In genomic region chr13:102289606-102290005, GRCh38 we compare ENCODE assay signal across 34 cellular contexts.
"Had no signal": no experiment of that assay in that cellular context is flagged by ENCODE, and none has a peak within 500 bp of the region (broad histone marks: within the 10 kb centered on the region; RNA-seq: fewer than 3 reads in every experiment).

No MANE protein-coding gene starts in this region.

- H3K36me3 Mint-ChIP-seq: activated naive CD4-positive, alpha-beta T cell treated with anti-CD3 and anti-CD28 coated beads, Interleukin-2, amount 10 ng/mL, durations not matched to agents 7 days and 5 days; activated naive CD8-positive, alpha-beta T cell treated with anti-CD3 and anti-CD28 coated beads, Interleukin-2, amount 10 ng/mL, durations not matched to agents 7 days and 5 days; memory B cell; naive thymus-derived CD8-positive, alpha-beta T cell; stimulated activated memory B cell treated with anti-CD40 and anti-IgM and Interleukin-4, amounts not matched to agents 10 μg/mL and 1 μg/mL and 100 μg/mL, for 72 hours; type B pancreatic cell had no signal

- H3K4me1 ChIP-seq: gastrocnemius medialis, pancreas, prostate gland, sigmoid colon, uterus had no signal

- ATAC-seq: gastrocnemius medialis; naive thymus-derived CD8-positive, alpha-beta T cell; pancreas; stimulated activated memory B cell treated with anti-CD40 and anti-IgM and Interleukin-4, amounts not matched to agents 10 μg/mL and 1 μg/mL and 100 μg/mL, for 72 hours; stimulated activated naive CD8-positive, alpha-beta T cell treated with anti-CD3 and anti-CD28 coated beads, Interleukin-15, amount 100 ng/mL, for 72 hours had no signal

- H3K27ac Mint-ChIP-seq: activated CD4-positive, alpha-beta memory T cell treated with anti-CD3 and anti-CD28 coated beads, Interleukin-2, amount 10 ng/mL, durations not matched to agents 7 days and 5 days; activated CD4-positive, alpha-beta T cell treated with anti-CD3 and anti-CD28 coated beads, Interleukin-2, amount 10 ng/mL, durations not matched to agents 7 days and 5 days; activated naive CD4-positive, alpha-beta T cell treated with anti-CD3 and anti-CD28 coated beads, Interleukin-2, amount 10 ng/mL, durations not matched to agents 7 days and 5 days; activated naive CD8-positive, alpha-beta T cell treated with anti-CD3 and anti-CD28 coated beads, Interleukin-2, amount 10 ng/mL, durations not matched to agents 7 days and 5 days; activated T-cell treated with anti-CD3 and anti-CD28 coated beads, Interleukin-2, amount 50 U/mL, for 24 hours; memory B cell; naive thymus-derived CD8-positive, alpha-beta T cell; stimulated activated memory B cell treated with anti-CD40 and anti-IgM and Interleukin-4, amounts not matched to agents 10 μg/mL and 1 μg/mL and 100 μg/mL, for 72 hours; stimulated activated naive CD8-positive, alpha-beta T cell treated with anti-CD3 and anti-CD28 coated beads, Interleukin-15, amount 100 ng/mL, for 72 hours; type B pancreatic cell had no signal

- H3K4me3 Mint-ChIP-seq: activated CD4-positive, alpha-beta memory T cell treated with anti-CD3 and anti-CD28 coated beads, Interleukin-2, amount 10 ng/mL, durations not matched to agents 7 days and 5 days; activated CD4-positive, alpha-beta T cell treated with anti-CD3 and anti-CD28 coated beads, Interleukin-2, amount 10 ng/mL, durations not matched to agents 7 days and 5 days; activated naive CD4-positive, alpha-beta T cell treated with anti-CD3 and anti-CD28 coated beads, Interleukin-2, amount 10 ng/mL, durations not matched to agents 7 days and 5 days; activated naive CD8-positive, alpha-beta T cell treated with anti-CD3 and anti-CD28 coated beads, Interleukin-2, amount 10 ng/mL, durations not matched to agents 7 days and 5 days; activated T-cell treated with anti-CD3 and anti-CD28 coated beads, Interleukin-2, amount 50 U/mL, for 24 hours; central memory CD8-positive, alpha-beta T cell; memory B cell; naive thymus-derived CD8-positive, alpha-beta T cell; neural crest cell; stimulated activated memory B cell treated with anti-CD40 and anti-IgM and Interleukin-4, amounts not matched to agents 10 μg/mL and 1 μg/mL and 100 μg/mL, for 72 hours; stimulated activated naive CD8-positive, alpha-beta T cell treated with anti-CD3 and anti-CD28 coated beads, Interleukin-15, amount 100 ng/mL, for 72 hours; type B pancreatic cell had no signal

- H3K27ac ChIP-seq: epithelial cell of prostate, gastrocnemius medialis, pancreas, prostate gland, sigmoid colon, uterus, WERI-Rb-1 had no signal

- H3K27me3 ChIP-seq: gastrocnemius medialis, pancreas, sigmoid colon, uterus had no signal

- H3K27me3 Mint-ChIP-seq: activated CD4-positive, alpha-beta memory T cell treated with anti-CD3 and anti-CD28 coated beads, Interleukin-2, amount 10 ng/mL, durations not matched to agents 7 days and 5 days; activated naive CD4-positive, alpha-beta T cell treated with anti-CD3 and anti-CD28 coated beads, Interleukin-2, amount 10 ng/mL, durations not matched to agents 7 days and 5 days; central memory CD8-positive, alpha-beta T cell; memory B cell; stimulated activated memory B cell treated with anti-CD40 and anti-IgM and Interleukin-4, amounts not matched to agents 10 μg/mL and 1 μg/mL and 100 μg/mL, for 72 hours had no signal

- H3K4me1 Mint-ChIP-seq: activated CD4-positive, alpha-beta memory T cell treated with anti-CD3 and anti-CD28 coated beads, Interleukin-2, amount 10 ng/mL, durations not matched to agents 7 days and 5 days; activated CD4-positive, alpha-beta T cell treated with anti-CD3 and anti-CD28 coated beads, Interleukin-2, amount 10 ng/mL, durations not matched to agents 7 days and 5 days; activated naive CD4-positive, alpha-beta T cell treated with anti-CD3 and anti-CD28 coated beads, Interleukin-2, amount 10 ng/mL, durations not matched to agents 7 days and 5 days; activated naive CD8-positive, alpha-beta T cell treated with anti-CD3 and anti-CD28 coated beads, Interleukin-2, amount 10 ng/mL, durations not matched to agents 7 days and 5 days; central memory CD8-positive, alpha-beta T cell; memory B cell; naive thymus-derived CD8-positive, alpha-beta T cell; neural crest cell; stimulated activated memory B cell treated with anti-CD40 and anti-IgM and Interleukin-4, amounts not matched to agents 10 μg/mL and 1 μg/mL and 100 μg/mL, for 72 hours; stimulated activated naive CD8-positive, alpha-beta T cell treated with anti-CD3 and anti-CD28 coated beads, Interleukin-15, amount 100 ng/mL, for 72 hours had no signal

- H3K9me3 Mint-ChIP-seq: activated CD4-positive, alpha-beta memory T cell treated with anti-CD3 and anti-CD28 coated beads, Interleukin-2, amount 10 ng/mL, durations not matched to agents 7 days and 5 days; activated CD4-positive, alpha-beta T cell treated with anti-CD3 and anti-CD28 coated beads, Interleukin-2, amount 10 ng/mL, durations not matched to agents 7 days and 5 days; activated naive CD4-positive, alpha-beta T cell treated with anti-CD3 and anti-CD28 coated beads, Interleukin-2, amount 10 ng/mL, durations not matched to agents 7 days and 5 days; activated naive CD8-positive, alpha-beta T cell treated with anti-CD3 and anti-CD28 coated beads, Interleukin-2, amount 10 ng/mL, durations not matched to agents 7 days and 5 days; activated T-cell treated with anti-CD3 and anti-CD28 coated beads, Interleukin-2, amount 50 U/mL, for 24 hours; central memory CD8-positive, alpha-beta T cell; memory B cell; neural crest cell; stimulated activated memory B cell treated with anti-CD40 and anti-IgM and Interleukin-4, amounts not matched to agents 10 μg/mL and 1 μg/mL and 100 μg/mL, for 72 hours; stimulated activated naive CD8-positive, alpha-beta T cell treated with anti-CD3 and anti-CD28 coated beads, Interleukin-15, amount 100 ng/mL, for 72 hours; type B pancreatic cell had no signal

- H3K9me3 ChIP-seq: gastrocnemius medialis, pancreas, prostate gland, sigmoid colon, uterus had no signal

- DNase-seq: activated CD4-positive, alpha-beta memory T cell treated with anti-CD3 and anti-CD28 coated beads, Interleukin-2, amount 10 ng/mL, durations not matched to agents 7 days and 5 days; activated CD4-positive, alpha-beta T cell treated with anti-CD3 and anti-CD28 coated beads for 1 hour; activated CD4-positive, alpha-beta T cell treated with anti-CD3 and anti-CD28 coated beads, Interleukin-2, amount 10 ng/mL, durations not matched to agents 7 days and 5 days; activated CD8-positive, alpha-beta memory T cell treated with anti-CD3 and anti-CD28 coated beads, Interleukin-2, amount 50 U/mL, for 48 hours; activated gamma-delta T cell; activated naive CD4-positive, alpha-beta T cell treated with anti-CD3 and anti-CD28 coated beads, Interleukin-2, amount 10 ng/mL, durations not matched to agents 7 days and 5 days; activated naive CD8-positive, alpha-beta T cell treated with anti-CD3 and anti-CD28 coated beads, Interleukin-2, amount 10 ng/mL, durations not matched to agents 7 days and 5 days; activated T-cell treated with anti-CD3 and anti-CD28 coated beads, Interleukin-2, amount 50 U/mL, for 24 hours; amniotic stem cell; dermis blood vessel endothelial cell; effector CD4-positive, alpha-beta T cell; gastrocnemius medialis; glutamatergic neuron; kidney; naive thymus-derived CD8-positive, alpha-beta T cell; nucleus accumbens; pancreas; sigmoid colon; small intestine; stimulated activated CD4-positive, alpha-beta T cell treated with anti-CD3 and anti-CD28 coated beads, Interleukin-1b, Interleukin-23, amount 100 ng/mL, for 48 hours; stimulated activated CD4-positive, alpha-beta T cell treated with anti-CD3 and anti-CD28 coated beads, Interleukin-4, amount 100 ng/mL, for 4 hours; stimulated activated CD8-positive, alpha-beta memory T cell treated with anti-CD3 and anti-CD28 coated beads, Interleukin-4, amount 100 ng/mL, for 48 hours; stimulated activated naive CD8-positive, alpha-beta T cell treated with anti-CD3 and anti-CD28 coated beads, Interleukin-15, amount 100 ng/mL, for 72 hours; substantia nigra; T1000; uterus; WERI-Rb-1 had no signal

- H3K36me3 ChIP-seq: gastrocnemius medialis, pancreas, prostate gland, sigmoid colon, uterus, WERI-Rb-1 had no signal

- H3K4me3 ChIP-seq: gastrocnemius medialis, pancreas, prostate gland, sigmoid colon, uterus had no signal
